9 cellular contexts compared by ENCODE assay signal in genomic region chr12:124764451-124764850, GRCh38.
DNase-seq lines count a peak whose midpoint lies in the region; FAIRE-seq and TF ChIP-seq lines count a peak whose summit lies in the region.
"Had no signal": no experiment of that assay in that cellular context is flagged by ENCODE, and none has a peak within 500 bp of the region (broad histone marks: within the 10 kb centered on the region; RNA-seq: fewer than 3 reads in every experiment).

No MANE protein-coding gene starts in this region.

- 94% methylated on average over 3 of the region's 3 CpGs for WGBS in thymus

- H3K27me3 Mint-ChIP-seq in activated naive CD4-positive, alpha-beta T cell treated with anti-CD3 and anti-CD28 coated beads, Interleukin-2, amount 50 U/mL, for 24 hours, result peaks cover 2% of the 10 kb centered on the region

- peaks cover 8 to 12% of the 10 kb centered on the region in 2 donors for H3K4me1 ChIP-seq in kidney (ENCODE audit: control insufficient read depth in 1 of 2, insufficient read depth in 1 of 2, low read depth in 1 of 2, low read length in 2 of 2)
- H3K4me1 ChIP-seq in thymus (ENCODE audit: control insufficient read depth, insufficient read depth, low read length), result no peaks in the 10 kb centered on the region

- H3K4me1 Mint-ChIP-seq in activated naive CD4-positive, alpha-beta T cell treated with anti-CD3 and anti-CD28 coated beads, Interleukin-2, amount 50 U/mL, for 24 hours, result peaks cover 40% of the 10 kb centered on the region

- H3K27ac ChIP-seq in kidney (ENCODE audit: low read depth in 2 of 2, low read length in 2 of 2), result peak overlapping the region; percentile 33 to 47
- peak overlapping the region; percentile 47 for H3K27ac ChIP-seq in thymus (ENCODE audit: low read depth)

- peaks cover 3% of the 10 kb centered on the region for H3K36me3 Mint-ChIP-seq in activated naive CD4-positive, alpha-beta T cell treated with anti-CD3 and anti-CD28 coated beads, Interleukin-2, amount 50 U/mL, for 24 hours
- H3K36me3 Mint-ChIP-seq: T-cell had no signal

- DNase-seq in Daoy (ENCODE audit: low read depth) (peak; percentile 65), Kasumi-1 (lab: John Stamatoyannopoulos, UW) (peak; percentile 21 to 38), kidney (no peak), NCI-H1092 treated with DMSO at 0.1 percent for 48 hours (lab: John Stamatoyannopoulos, UW) (no peak), NCI-H510A treated with DMSO at 0.1 percent for 48 hours (lab: John Stamatoyannopoulos, UW) (no peak), hepatic stellate cell (ENCODE audit: low spot score) (no peak)

- H3K27me3 ChIP-seq in thymus (ENCODE audit: control insufficient read depth, insufficient read depth), result no peaks in the 10 kb centered on the region

- H3K4me3 ChIP-seq in kidney (ENCODE audit: low read length in 2 of 2), result no peak overlapping the region
- no peak overlapping the region for H3K4me3 ChIP-seq in thymus (ENCODE audit: low read length)

- H3K9me3 Mint-ChIP-seq in activated naive CD4-positive, alpha-beta T cell treated with anti-CD3 and anti-CD28 coated beads, Interleukin-2, amount 50 U/mL, for 24 hours, result no peaks in the 10 kb centered on the region

- H3K27ac Mint-ChIP-seq in activated naive CD4-positive, alpha-beta T cell treated with anti-CD3 and anti-CD28 coated beads, Interleukin-2, amount 50 U/mL, for 24 hours, result peak overlapping the region; percentile 68
- H3K27ac Mint-ChIP-seq: T-cell had no signal

- H3K4me3 Mint-ChIP-seq in activated naive CD4-positive, alpha-beta T cell treated with anti-CD3 and anti-CD28 coated beads, Interleukin-2, amount 50 U/mL, for 24 hours, result no peak overlapping the region
- H3K4me3 Mint-ChIP-seq: T-cell had no signal

- intact Hi-C loops in kidney (cut with DNase I), result loop anchor here (10.0 kb wide), 1 partner anchor 200 kb away; the partner anchor contains the start of gene NCOR2

- peak; percentile 43 for TF ChIP-seq CTCF in kidney (IDR thresholded peaks at IDR 0.05; ENCODE audit: borderline replicate concordance, extremely low read depth, insufficient read depth)

- FAIRE-seq in kidney (lab: Jason Lieb, UNC), result no peak

- H3K9me3 ChIP-seq in kidney (ENCODE audit: control insufficient read depth in 1 of 2, low read length in 2 of 2) (peaks cover 0 to 12% of the 10 kb centered on the region in 2 donors), thymus (ENCODE audit: control insufficient read depth) (peaks cover 2% of the 10 kb centered on the region)

- H3K9ac ChIP-seq in kidney (ENCODE audit: low read length in 2 of 2), result no peak overlapping the region

- H3K36me3 ChIP-seq in kidney (ENCODE audit: control insufficient read depth in 1 of 2, insufficient read depth in 2 of 2, low read length in 2 of 2) (no peaks in the 10 kb centered on the region), thymus (ENCODE audit: control insufficient read depth, insufficient read depth) (no peaks in the 10 kb centered on the region)

Comparison
In these comparisons a context has a peak if more than half of its experiments do, and no peak if none do; other contexts are left out.
1. DNase-seq: peak in Daoy (single experiment) and Kasumi-1 (2 of 2); none in kidney (single experiment), NCI-H1092 treated with DMSO at 0.1 percent for 48 hours (single experiment), NCI-H510A treated with DMSO at 0.1 percent for 48 hours (single experiment) and hepatic stellate cell (single experiment).